In genomic region chr5:159217236-159217635, GRCh38 we compare ENCODE assay signal across 1 cellular context.
TF ChIP-seq lines count a peak whose summit lies in the region.

No MANE protein-coding gene starts in this region.

TF ChIP-seq in HEK293, 187 proteins besides CTCF, POLR2A, EP300 and RAD21 (continued from another document):
- TF ChIP-seq BCL6B (tag by site-specific recombination; IDR thresholded peaks at IDR 0.05) (no peak), TSHZ1 (tag by site-specific recombination; IDR thresholded peaks at IDR 0.05; ENCODE audit: borderline replicate concordance) (no peak), ZNF621 (tag by site-specific recombination; IDR thresholded peaks at IDR 0.05) (no peak), PRDM1 (tag by site-specific recombination; IDR thresholded peaks at IDR 0.05) (no peak), ZNF785 (tag by site-specific recombination; IDR thresholded peaks at IDR 0.05) (no peak), ZFP37 (tag by site-specific recombination; IDR thresholded peaks at IDR 0.05) (no peak), ZNF544 (tag by site-specific recombination; IDR thresholded peaks at IDR 0.05) (no peak), ZNF10 (tag by site-specific recombination; IDR thresholded peaks at IDR 0.05) (no peak), ZNF148 (tag by site-specific recombination; IDR thresholded peaks at IDR 0.05; ENCODE audit: borderline replicate concordance) (no peak), PRDM10 (tag by site-specific recombination; IDR thresholded peaks at IDR 0.05) (0 out of 2 replicates have a peak, but pooled peaks have one; percentile 24), ZNF302 (tag by site-specific recombination; IDR thresholded peaks at IDR 0.05; ENCODE audit: low read depth) (no peak)
